ENCODE assay signal across 2 cellular contexts in the genomic region with DNA sequence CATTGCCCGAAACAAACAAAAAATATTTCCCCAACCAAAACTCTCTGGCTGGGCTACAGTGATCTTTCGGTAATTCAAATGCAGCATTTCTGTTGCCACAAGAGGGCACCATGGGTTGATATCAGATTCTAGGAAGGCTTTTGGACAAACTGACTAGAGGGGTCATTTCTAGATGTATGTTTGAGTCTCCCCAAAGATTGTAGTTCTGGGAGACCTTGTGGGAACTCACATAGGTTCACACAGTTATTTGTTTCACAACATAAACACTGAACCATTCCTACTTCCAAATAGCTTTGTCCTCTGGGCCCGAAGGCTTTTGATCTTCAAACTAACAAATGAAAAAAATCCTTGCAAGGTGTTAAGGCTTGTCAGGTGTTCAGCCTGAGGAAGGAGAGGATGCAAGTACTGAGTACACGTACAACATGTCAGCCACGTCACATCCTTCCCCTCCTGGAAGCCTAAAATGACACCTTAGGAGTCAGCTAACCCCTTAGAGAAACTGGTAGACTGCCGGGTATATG.
TF ChIP-seq lines count a peak whose summit lies in the region.

No MANE protein-coding gene starts in this region.

TF ChIP-seq in SK-N-SH, 30 proteins besides CTCF, POLR2A, EP300 and RAD21:
- no peak for TF ChIP-seq IRF3 (IDR thresholded peaks at IDR 0.05; ENCODE audit: low read depth, low read length)
- TF ChIP-seq SMC3 (IDR thresholded peaks at IDR 0.05; ENCODE audit: low read depth, low read length) = peak; percentile 52

TF ChIP-seq in GM12878, 131 proteins besides CTCF, POLR2A, EP300 and RAD21:
- no peak for TF ChIP-seq SREBF1 (IDR thresholded peaks at IDR 0.05; ENCODE audit: low read length)
- peak; percentile 37; the same call in 1 of the 3 replicates for TF ChIP-seq POU2F2 (IDR thresholded peaks at IDR 0.05; ENCODE audit: borderline replicate concordance, low read depth, low read length)
- no peak for TF ChIP-seq MYB (IDR thresholded peaks at IDR 0.05; ENCODE audit: borderline replicate concordance, low read depth, low read length)
- TF ChIP-seq YY1 (IDR thresholded peaks at IDR 0.05; ENCODE audit: low read depth, low read length) = peak; percentile 62; the same call in 1 of the 2 replicates
- TF ChIP-seq, protein P1, sequence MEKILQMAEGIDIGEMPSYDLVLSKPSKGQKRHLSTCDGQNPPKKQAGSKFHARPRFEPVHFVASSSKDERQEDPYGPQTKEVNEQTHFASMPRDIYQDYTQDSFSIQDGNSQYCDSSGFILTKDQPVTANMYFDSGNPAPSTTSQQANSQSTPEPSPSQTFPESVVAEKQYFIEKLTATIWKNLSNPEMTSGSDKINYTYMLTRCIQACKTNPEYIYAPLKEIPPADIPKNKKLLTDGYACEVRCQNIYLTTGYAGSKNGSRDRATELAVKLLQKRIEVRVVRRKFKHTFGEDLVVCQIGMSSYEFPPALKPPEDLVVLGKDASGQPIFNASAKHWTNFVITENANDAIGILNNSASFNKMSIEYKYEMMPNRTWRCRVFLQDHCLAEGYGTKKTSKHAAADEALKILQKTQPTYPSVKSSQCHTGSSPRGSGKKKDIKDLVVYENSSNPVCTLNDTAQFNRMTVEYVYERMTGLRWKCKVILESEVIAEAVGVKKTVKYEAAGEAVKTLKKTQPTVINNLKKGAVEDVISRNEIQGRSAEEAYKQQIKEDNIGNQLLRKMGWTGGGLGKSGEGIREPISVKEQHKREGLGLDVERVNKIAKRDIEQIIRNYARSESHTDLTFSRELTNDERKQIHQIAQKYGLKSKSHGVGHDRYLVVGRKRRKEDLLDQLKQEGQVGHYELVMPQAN (conservative IDR thresholded peaks at IDR 0.05) = no peak
- TF ChIP-seq HDAC2 (IDR thresholded peaks at IDR 0.05) = no peak
- TF ChIP-seq NR2C2 (IDR thresholded peaks at IDR 0.05; ENCODE audit: borderline replicate concordance, control insufficient read depth, insufficient read length, low read depth) = no peak
- no peak for TF ChIP-seq SMARCA5 (IDR thresholded peaks at IDR 0.05)
- no peak for TF ChIP-seq ZZZ3 (IDR thresholded peaks at IDR 0.05; ENCODE audit: control insufficient read depth, insufficient read length, low read depth)
- TF ChIP-seq, protein P2, sequence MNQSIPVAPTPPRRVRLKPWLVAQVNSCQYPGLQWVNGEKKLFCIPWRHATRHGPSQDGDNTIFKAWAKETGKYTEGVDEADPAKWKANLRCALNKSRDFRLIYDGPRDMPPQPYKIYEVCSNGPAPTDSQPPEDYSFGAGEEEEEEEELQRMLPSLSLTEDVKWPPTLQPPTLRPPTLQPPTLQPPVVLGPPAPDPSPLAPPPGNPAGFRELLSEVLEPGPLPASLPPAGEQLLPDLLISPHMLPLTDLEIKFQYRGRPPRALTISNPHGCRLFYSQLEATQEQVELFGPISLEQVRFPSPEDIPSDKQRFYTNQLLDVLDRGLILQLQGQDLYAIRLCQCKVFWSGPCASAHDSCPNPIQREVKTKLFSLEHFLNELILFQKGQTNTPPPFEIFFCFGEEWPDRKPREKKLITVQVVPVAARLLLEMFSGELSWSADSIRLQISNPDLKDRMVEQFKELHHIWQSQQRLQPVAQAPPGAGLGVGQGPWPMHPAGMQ (IDR thresholded peaks at IDR 0.05; ENCODE audit: borderline replicate concordance) = no peak
- TF ChIP-seq, protein P3, sequence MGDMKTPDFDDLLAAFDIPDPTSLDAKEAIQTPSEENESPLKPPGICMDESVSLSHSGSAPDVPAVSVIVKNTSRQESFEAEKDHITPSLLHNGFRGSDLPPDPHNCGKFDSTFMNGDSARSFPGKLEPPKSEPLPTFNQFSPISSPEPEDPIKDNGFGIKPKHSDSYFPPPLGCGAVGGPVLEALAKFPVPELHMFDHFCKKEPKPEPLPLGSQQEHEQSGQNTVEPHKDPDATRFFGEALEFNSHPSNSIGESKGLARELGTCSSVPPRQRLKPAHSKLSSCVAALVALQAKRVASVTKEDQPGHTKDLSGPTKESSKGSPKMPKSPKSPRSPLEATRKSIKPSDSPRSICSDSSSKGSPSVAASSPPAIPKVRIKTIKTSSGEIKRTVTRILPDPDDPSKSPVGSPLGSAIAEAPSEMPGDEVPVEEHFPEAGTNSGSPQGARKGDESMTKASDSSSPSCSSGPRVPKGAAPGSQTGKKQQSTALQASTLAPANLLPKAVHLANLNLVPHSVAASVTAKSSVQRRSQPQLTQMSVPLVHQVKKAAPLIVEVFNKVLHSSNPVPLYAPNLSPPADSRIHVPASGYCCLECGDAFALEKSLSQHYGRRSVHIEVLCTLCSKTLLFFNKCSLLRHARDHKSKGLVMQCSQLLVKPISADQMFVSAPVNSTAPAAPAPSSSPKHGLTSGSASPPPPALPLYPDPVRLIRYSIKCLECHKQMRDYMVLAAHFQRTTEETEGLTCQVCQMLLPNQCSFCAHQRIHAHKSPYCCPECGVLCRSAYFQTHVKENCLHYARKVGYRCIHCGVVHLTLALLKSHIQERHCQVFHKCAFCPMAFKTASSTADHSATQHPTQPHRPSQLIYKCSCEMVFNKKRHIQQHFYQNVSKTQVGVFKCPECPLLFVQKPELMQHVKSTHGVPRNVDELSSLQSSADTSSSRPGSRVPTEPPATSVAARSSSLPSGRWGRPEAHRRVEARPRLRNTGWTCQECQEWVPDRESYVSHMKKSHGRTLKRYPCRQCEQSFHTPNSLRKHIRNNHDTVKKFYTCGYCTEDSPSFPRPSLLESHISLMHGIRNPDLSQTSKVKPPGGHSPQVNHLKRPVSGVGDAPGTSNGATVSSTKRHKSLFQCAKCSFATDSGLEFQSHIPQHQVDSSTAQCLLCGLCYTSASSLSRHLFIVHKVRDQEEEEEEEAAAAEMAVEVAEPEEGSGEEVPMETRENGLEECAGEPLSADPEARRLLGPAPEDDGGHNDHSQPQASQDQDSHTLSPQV (IDR thresholded peaks at IDR 0.05) = no peak
- no peak for TF ChIP-seq TAF1 (IDR thresholded peaks at IDR 0.05; ENCODE audit: borderline replicate concordance, low read depth, low read length)
- no peak for TF ChIP-seq PAX5 (IDR thresholded peaks at IDR 0.05; ENCODE audit: borderline replicate concordance, low read depth, low read length)
- TF ChIP-seq MEF2A (IDR thresholded peaks at IDR 0.05; ENCODE audit: insufficient read depth, low read depth, low read length) = 0 out of 2 replicates have a peak, but pooled peaks have one; percentile 30
- TF ChIP-seq EED (IDR thresholded peaks at IDR 0.05; ENCODE audit: low read depth) = no peak
- no peak for TF ChIP-seq RFX5 (IDR thresholded peaks at IDR 0.05; ENCODE audit: low read depth, low read length)
- peak; percentile 88 for TF ChIP-seq SMC3 (IDR thresholded peaks at IDR 0.05; ENCODE audit: borderline replicate concordance, low read length)
- no peak for TF ChIP-seq PBX3 (IDR thresholded peaks at IDR 0.05; ENCODE audit: insufficient replicate concordance, low read depth, low read length)
- no peak for TF ChIP-seq ASH2L (IDR thresholded peaks at IDR 0.05; ENCODE audit: borderline replicate concordance, low read depth)
